30 cellular contexts compared by ENCODE assay signal in the genomic region with DNA sequence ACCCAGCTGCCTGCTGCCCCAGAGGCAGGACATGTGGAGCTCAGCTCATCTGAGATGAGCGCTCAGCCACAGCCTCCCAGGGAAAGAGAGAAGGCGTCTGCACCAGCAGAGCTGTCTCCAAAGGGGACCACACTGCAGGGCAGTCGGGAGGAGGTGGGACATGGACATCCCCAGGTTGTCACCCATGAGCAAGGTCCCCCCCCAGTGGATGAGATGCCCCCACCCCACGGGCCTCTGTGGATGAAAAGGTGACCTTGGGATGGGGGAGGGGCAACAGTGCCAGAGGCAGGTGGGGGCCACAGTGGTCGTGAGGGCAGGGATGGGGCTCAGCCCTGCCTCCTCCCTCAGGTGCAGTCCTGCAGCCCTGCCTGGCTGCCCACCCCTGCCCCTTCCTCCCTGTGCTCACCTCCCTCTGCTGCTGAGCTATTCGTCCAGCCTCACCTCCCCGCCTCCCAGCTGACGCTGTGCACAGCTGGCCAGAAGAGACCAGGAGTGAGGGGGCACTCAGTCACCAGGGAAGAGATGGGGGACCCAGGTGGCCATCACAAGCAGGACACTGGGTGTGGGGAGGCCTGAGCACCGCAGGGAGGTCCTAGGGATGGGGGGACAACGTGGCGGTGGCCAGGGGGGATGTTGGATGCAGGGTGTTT. TPM values are rescaled to one million over a fixed set of nuclear protein-coding genes. Genes with fewer than 3 reads are reported as not detected.
DNase-seq lines count a peak whose midpoint lies in the region; ATAC-seq, FAIRE-seq and TF ChIP-seq lines count a peak whose summit lies in the region.
"Had no signal": no experiment of that assay in that cellular context is flagged by ENCODE, and none has a peak within 500 bp of the region (broad histone marks: within the 10 kb centered on the region; RNA-seq: fewer than 3 reads in every experiment).

No MANE protein-coding gene starts in this region.

- H3K4me1 ChIP-seq in right lobe of liver, result no peaks in the 10 kb centered on the region
- no peaks in the 10 kb centered on the region for H3K4me1 ChIP-seq in HepG2 (ENCODE audit: insufficient read depth, low read length)
- H3K4me1 ChIP-seq in mucosa of descending colon (ENCODE audit: low read depth), result no peaks in the 10 kb centered on the region
- no peaks in the 10 kb centered on the region for H3K4me1 ChIP-seq in aorta (ENCODE audit: control insufficient read depth in 1 of 2, insufficient read depth in 2 of 2, low read length in 2 of 2)
- H3K4me1 ChIP-seq: prostate gland had no signal

- peaks cover 15% of the 10 kb centered on the region for H3K27me3 Mint-ChIP-seq in T-helper 17 cell

- H3K36me3 ChIP-seq in right lobe of liver (peaks cover 0 to 2% (median 0%) of the 10 kb centered on the region in 4 donors), HepG2 (replicated peaks in 1 of 2; ENCODE audit: control insufficient read depth in 1 of 2, insufficient read depth in 2 of 2, low read length in 2 of 2) (no peaks in the 10 kb centered on the region), mucosa of descending colon (ENCODE audit: low read depth) (no peaks in the 10 kb centered on the region), aorta (ENCODE audit: control insufficient read depth in 1 of 2, insufficient read depth in 2 of 2, low read length in 1 of 2) (peaks cover 0 to 4% of the 10 kb centered on the region in 2 donors)
- H3K36me3 ChIP-seq: prostate gland had no signal

- no peaks in the 10 kb centered on the region for H3K79me2 ChIP-seq in HepG2 (ENCODE audit: insufficient read depth, low read length)

- FAIRE-seq in HepG2 (lab: Jason Lieb, UNC), result no peak

- in situ Hi-C loops in HepG2 (cut with HindIII; ENCODE audit: extremely low pct_ligation_motif_present, low pct_unique_long_range_greater_than_20kb), result no loop called here

- no peaks in the 10 kb centered on the region for H3K9me3 ChIP-seq in right lobe of liver
- no peaks in the 10 kb centered on the region for H3K9me3 ChIP-seq in HepG2 (ENCODE audit: low read length)
- no peaks in the 10 kb centered on the region for H3K9me3 ChIP-seq in T-helper 17 cell (ENCODE audit: control insufficient read depth, low read length, poor library complexity, severe bottlenecking)
- H3K9me3 ChIP-seq in mucosa of descending colon, result peaks cover 11% of the 10 kb centered on the region
- H3K9me3 ChIP-seq in aorta (ENCODE audit: control insufficient read depth, low read length), result peaks cover 4% of the 10 kb centered on the region
- H3K9me3 ChIP-seq: prostate gland had no signal

- H3K27me3 ChIP-seq in right lobe of liver (peaks cover 0 to 1% of the 10 kb centered on the region in 2 donors), HepG2 (ENCODE audit: control insufficient read depth in 1 of 2, insufficient read depth in 2 of 2, low read length in 2 of 2) (peaks cover 2 to 22% of the 10 kb centered on the region in 2 experiments), aorta (ENCODE audit: control insufficient read depth in 1 of 2, insufficient read depth in 2 of 2, low read length in 1 of 2) (no peaks in the 10 kb centered on the region)

- no peaks in the 10 kb centered on the region for H4K20me1 ChIP-seq in HepG2 (ENCODE audit: insufficient read depth, low read length)

- H3K4me1 Mint-ChIP-seq in T-helper 17 cell, result peaks cover 2% of the 10 kb centered on the region
- H3K4me1 Mint-ChIP-seq: CD4-positive, CD25-positive, alpha-beta regulatory T cell; GM23338; stimulated activated effector memory CD8-positive, alpha-beta T cell treated with anti-CD3 and anti-CD28 coated beads, Interleukin-12 subunit alpha, Interleukin-12 subunit beta, amount 100 ng/mL, for 72 hours had no signal

- H3K27ac ChIP-seq in right lobe of liver (no peak overlapping the region), HepG2 (ENCODE audit: extremely low read length, insufficient read depth, low read length) (no peak overlapping the region), aorta (ENCODE audit: low read depth in 1 of 2, low read length in 2 of 2) (no peak overlapping the region)
- H3K27ac ChIP-seq: neutrophil, prostate gland, upper lobe of left lung had no signal

- no peak overlapping the region for H3K27ac Mint-ChIP-seq in T-helper 17 cell
- H3K27ac Mint-ChIP-seq: CD4-positive, CD25-positive, alpha-beta regulatory T cell; GM23338; HFFc6; stimulated activated effector memory CD8-positive, alpha-beta T cell treated with anti-CD3 and anti-CD28 coated beads, Interleukin-12 subunit alpha, Interleukin-12 subunit beta, amount 100 ng/mL, for 72 hours had no signal

- ATAC-seq in right lobe of liver (no peak), HepG2 (no peak), T-helper 17 cell (no peak), mucosa of descending colon (no peak), aorta (ENCODE audit: low FRiP score) (no peak)
- no peak for ATAC-seq in stimulated activated naive CD8-positive, alpha-beta T cell treated with anti-CD3 and anti-CD28 coated beads, Interleukin-15, Interleukin-2, amounts not matched to agents 100 U/mL and 50 U/mL, for 24 hours
- ATAC-seq: GM23338; left colon; stimulated activated effector memory CD8-positive, alpha-beta T cell treated with anti-CD3 and anti-CD28 coated beads, Interleukin-12 subunit alpha, Interleukin-12 subunit beta, amount 100 ng/mL, for 72 hours had no signal

- POLR2A ChIA-PET in HepG2 (lab: Yijun Ruan, JAX), result no interaction called here

- WGBS in right lobe of liver (ENCODE audit: insufficient coverage, low coverage, low lambda C conversion rate, missing lambda C conversion rate), result 87% methylated on average over 3 of the region's 11 CpGs
- 60% methylated on average over 3 of the region's 11 CpGs for WGBS in HepG2 (ENCODE audit: low lambda C conversion rate)
- 95 to 97% methylated on average over 11 of the region's 11 CpGs for WGBS in aorta, 2 donors

- BruUV-seq in HepG2 (replicated peaks; lab: Mats Ljungman, UMichigan), result no TSS peak

- no peak overlapping the region for H3K4me3 ChIP-seq in right lobe of liver
- H3K4me3 ChIP-seq in HepG2 (replicated peaks in 1 of 3; ENCODE audit: insufficient read depth in 1 of 3, low read depth in 2 of 3, low read length in 3 of 3), result no peak overlapping the region
- H3K4me3 ChIP-seq in mucosa of descending colon, result no peak overlapping the region
- no peak overlapping the region for H3K4me3 ChIP-seq in aorta (ENCODE audit: low read length in 2 of 2)
- H3K4me3 ChIP-seq: GM23338, prostate gland, upper lobe of left lung had no signal

- no peak overlapping the region for H3K4me2 ChIP-seq in HepG2 (ENCODE audit: low read depth, low read length)
- H3K4me2 ChIP-seq: GM23338 had no signal

- no peak for TF ChIP-seq EP300 in HepG2 (IDR thresholded peaks at IDR 0.05; ENCODE audit: low read depth in 2 of 2, low read length in 2 of 2)
- TF ChIP-seq EP300 in HepG2 (CRISPR knock-in tag; IDR thresholded peaks at IDR 0.05; ENCODE audit: borderline replicate concordance), result no peak

- H2AFZ ChIP-seq in HepG2 (ENCODE audit: low read length), result no peak overlapping the region
- H2AFZ ChIP-seq: GM23338 had no signal

- DNase-seq in right lobe of liver (peak in 2 of 3 donors; percentile 5 to 30), HepG2 (ENCODE audit: low spot score) (no peak), T-helper 17 cell (peak in 2 of 3 donors; percentile 6), mucosa of descending colon (peak in 2 of 3 donors; percentile 5 to 26), aorta (peak; percentile 21 to 42), DMS53 (lab: John Stamatoyannopoulos, UW) (no peak), germinal center (ENCODE audit: low spot score) (no peak)
- no peak for DNase-seq in stimulated activated naive CD8-positive, alpha-beta T cell treated with anti-CD3 and anti-CD28 coated beads, Interleukin-15, Interleukin-2, amounts not matched to agents 100 U/mL and 50 U/mL, for 24 hours
- DNase-seq: activated CD4-positive, alpha-beta T cell treated with anti-CD3 and anti-CD28 coated beads, Interleukin-2, amount 50 U/mL, for 4 hours; activated CD4-positive, CD25-positive, alpha-beta regulatory T cell; activated naive CD4-positive, alpha-beta T cell treated with Interleukin-2 at 50 U/mL for 16 hours; amygdala; Calu3; CD4-positive, CD25-positive, alpha-beta regulatory T cell; HFFc6; hippocampal formation; left colon; mesendoderm; NCI-H1048; NCI-H446 treated with DMSO at 0.1 percent for 48 hours; NCI-H774; substantia nigra; upper lobe of left lung had no signal

- TF ChIP-seq CTCF in right lobe of liver (IDR thresholded peaks at IDR 0.05) (no peak), HepG2 (CRISPR knock-in tag; IDR thresholded peaks at IDR 0.05) (no peak), mucosa of descending colon (IDR thresholded peaks at IDR 0.05) (no peak)

- peaks cover 2% of the 10 kb centered on the region for H3K36me3 Mint-ChIP-seq in T-helper 17 cell (ENCODE audit: low read depth)
- H3K36me3 Mint-ChIP-seq: stimulated activated effector memory CD8-positive, alpha-beta T cell treated with anti-CD3 and anti-CD28 coated beads, Interleukin-12 subunit alpha, Interleukin-12 subunit beta, amount 100 ng/mL, for 72 hours had no signal

- no peak for TF ChIP-seq POLR2A in right lobe of liver (IDR thresholded peaks at IDR 0.05)
- no peak for TF ChIP-seq POLR2A in HepG2 (IDR thresholded peaks at IDR 0.05; ENCODE audit: insufficient read depth in 1 of 2, low read depth in 2 of 2, low read length in 2 of 2)

- no peak overlapping the region for H3K4me3 Mint-ChIP-seq in T-helper 17 cell
- H3K4me3 Mint-ChIP-seq: CD4-positive, CD25-positive, alpha-beta regulatory T cell; GM23338; HFFc6; stimulated activated effector memory CD8-positive, alpha-beta T cell treated with anti-CD3 and anti-CD28 coated beads, Interleukin-12 subunit alpha, Interleukin-12 subunit beta, amount 100 ng/mL, for 72 hours had no signal

- CTCF ChIA-PET in HepG2 (lab: Yijun Ruan, JAX; ENCODE audit: low intra/inter-chr PET ratio, low total read pairs), result no interaction called here

- intact Hi-C loops in right lobe of liver (cut with DNase I), result no loop called here
- intact Hi-C loops in HepG2 (cut with micrococcal nuclease; ENCODE audit: unreplicated experiment), result no loop called here
- intact Hi-C loops in mucosa of descending colon (cut with DNase I, micrococcal nuclease), result no loop called here
- intact Hi-C loops in aorta (cut with DNase I), result no loop called here

- no peak overlapping the region for H3K9ac ChIP-seq in HepG2 (ENCODE audit: insufficient read depth, low read depth, low read length)

- TF ChIP-seq RAD21 in HepG2 (CRISPR knock-in tag; IDR thresholded peaks at IDR 0.05), result no peak

RNA-seq across cellular contexts. Expression of a gene that starts 9.3 kb away (rescaled TPM):
- not detected for total RNA-seq in right lobe of liver
- total RNA-seq in HepG2 (2016; rRNA removed; fragmentation: Illumina TruSeq; extraction: Trizol), result not detected in 2 replicates
- total RNA-seq in HepG2 (2016; cell fraction: cytosol; rRNA removed; fragmentation: Illumina TruSeq; extraction: Trizol; ENCODE audit: low read depth), result not detected in 2 replicates
- not detected in 2 replicates for total RNA-seq in HepG2 (2016; cell fraction: insoluble cytoplasmic fraction; rRNA removed; fragmentation: Illumina TruSeq; extraction: Trizol)
- total RNA-seq in HepG2 (2016; cell fraction: membrane; rRNA removed; fragmentation: Illumina TruSeq; extraction: Trizol), result not detected in 2 replicates
- not detected in 2 replicates for total RNA-seq in HepG2 (2016; cell fraction: nucleus; rRNA removed; fragmentation: Illumina TruSeq; extraction: Trizol)
- not detected in 2 replicates for polyA plus RNA-seq in HepG2 (2011; rRNA removed)
- not detected in 2 replicates for polyA plus RNA-seq in HepG2 (2011; cell fraction: cytosol; rRNA removed)
- polyA plus RNA-seq in HepG2 (2011; cell fraction: nucleus; rRNA removed), result not detected in 2 replicates
- not detected in 2 replicates for polyA plus RNA-seq in HepG2 (2012)
- polyA plus RNA-seq in HepG2 (2016; cell fraction: cytosol; fragmentation: Illumina TruSeq; extraction: Trizol; ENCODE audit: low read depth), result not detected in 2 replicates
- polyA plus RNA-seq in HepG2 (2016; cell fraction: insoluble cytoplasmic fraction; fragmentation: Illumina TruSeq; extraction: Trizol; ENCODE audit: low read depth), result not detected in 2 replicates
- not detected in 2 replicates for polyA plus RNA-seq in HepG2 (2016; cell fraction: membrane; fragmentation: Illumina TruSeq; extraction: Trizol; ENCODE audit: low read depth)
- not detected in 2 replicates for polyA plus RNA-seq in HepG2 (2016; cell fraction: nucleus; fragmentation: Illumina TruSeq; extraction: Trizol; ENCODE audit: insufficient read depth, low read depth)
- polyA minus RNA-seq in HepG2 (2011; rRNA and poly(A)+ RNA removed; ENCODE audit: low replicate concordance), result not detected in 2 replicates
- not detected in 2 replicates for polyA minus RNA-seq in HepG2 (2011; cell fraction: cytosol; rRNA and poly(A)+ RNA removed)
- polyA minus RNA-seq in HepG2 (2011; cell fraction: nucleus; rRNA and poly(A)+ RNA removed), result not detected in 2 replicates
- not detected for total RNA-seq in T-helper 17 cell
- not detected for total RNA-seq in mucosa of descending colon
- not detected for total RNA-seq in aorta
- not detected for polyA plus RNA-seq in aorta
- total RNA-seq: Calu3; CD4-positive, CD25-positive, alpha-beta regulatory T cell; GM23338; HFFc6; HT-29; left colon; prostate gland; RPMI7951; SK-MEL-5; upper lobe of left lung had no signal
- polyA plus RNA-seq: CD4-positive, CD25-positive, alpha-beta regulatory T cell; GM23338 had no signal

RNA-seq across cellular contexts. Expression of a gene that starts 49.9 kb away (rescaled TPM):
- total RNA-seq in right lobe of liver, result 10 to 100 TPM in 3 of 6 experiments, 1 to 10 TPM in 3; 9.1 to 14.5 (median 11.3) TPM
- total RNA-seq in HepG2 (2016; rRNA removed; fragmentation: Illumina TruSeq; extraction: Trizol), result 4.6 and 4.8 TPM in 2 replicates
- total RNA-seq in HepG2 (2016; cell fraction: cytosol; rRNA removed; fragmentation: Illumina TruSeq; extraction: Trizol; ENCODE audit: low read depth), result 2.3 and 4.1 TPM in 2 replicates
- total RNA-seq in HepG2 (2016; cell fraction: insoluble cytoplasmic fraction; rRNA removed; fragmentation: Illumina TruSeq; extraction: Trizol), result 3.7 and 4.7 TPM in 2 replicates
- total RNA-seq in HepG2 (2016; cell fraction: membrane; rRNA removed; fragmentation: Illumina TruSeq; extraction: Trizol), result 2.9 and 3.9 TPM in 2 replicates
- 6.9 and 7.1 TPM in 2 replicates for total RNA-seq in HepG2 (2016; cell fraction: nucleus; rRNA removed; fragmentation: Illumina TruSeq; extraction: Trizol)
- polyA plus RNA-seq in HepG2 (2011; rRNA removed), result 8.4 and 8.6 TPM in 2 replicates
- 3.0 and 4.1 TPM in 2 replicates for polyA plus RNA-seq in HepG2 (2011; cell fraction: cytosol; rRNA removed)
- 80.9 and 90.3 TPM in 2 replicates for polyA plus RNA-seq in HepG2 (2011; cell fraction: nucleus; rRNA removed)
- 7.1 and 7.7 TPM in 2 replicates for polyA plus RNA-seq in HepG2 (2012)
- 0.16 and 0.25 TPM in 2 replicates for polyA plus RNA-seq in HepG2 (2016; cell fraction: cytosol; fragmentation: Illumina TruSeq; extraction: Trizol; ENCODE audit: low read depth)
- 3.8 and 4.8 TPM in 2 replicates for polyA plus RNA-seq in HepG2 (2016; cell fraction: insoluble cytoplasmic fraction; fragmentation: Illumina TruSeq; extraction: Trizol; ENCODE audit: low read depth)
- 0.59 and 0.60 TPM in 2 replicates for polyA plus RNA-seq in HepG2 (2016; cell fraction: membrane; fragmentation: Illumina TruSeq; extraction: Trizol; ENCODE audit: low read depth)
- 29.2 and 29.8 TPM in 2 replicates for polyA plus RNA-seq in HepG2 (2016; cell fraction: nucleus; fragmentation: Illumina TruSeq; extraction: Trizol; ENCODE audit: insufficient read depth, low read depth)
- polyA minus RNA-seq in HepG2 (2011; rRNA and poly(A)+ RNA removed; ENCODE audit: low replicate concordance), result 3.9 and 14.3 TPM in 2 replicates
- 3.6 and 4.4 TPM in 2 replicates for polyA minus RNA-seq in HepG2 (2011; cell fraction: cytosol; rRNA and poly(A)+ RNA removed)
- polyA minus RNA-seq in HepG2 (2011; cell fraction: nucleus; rRNA and poly(A)+ RNA removed), result 18.8 and 20.2 TPM in 2 replicates
- 10 to 100 TPM; 36.0 to 37.1 TPM for total RNA-seq in T-helper 17 cell
- 10 to 100 TPM; 31.7 to 39.9 (median 36.8) TPM for total RNA-seq in mucosa of descending colon
- total RNA-seq in aorta, result 10 to 100 TPM; 19.9 to 33.5 TPM
- 10 to 100 TPM in 1 of 2 donors, 1 to 10 TPM in 1; 2.3 to 12.7 TPM for polyA plus RNA-seq in aorta

Comparison
In these comparisons a context has a peak if more than half of its experiments do, and no peak if none do; other contexts are left out.
1. DNase-seq: peak in right lobe of liver (2 of 3), T-helper 17 cell (2 of 3), mucosa of descending colon (2 of 3) and aorta (2 of 2); none in HepG2 (single experiment), stimulated activated naive CD8-positive, alpha-beta T cell treated with anti-CD3 and anti-CD28 coated beads, Interleukin-15, Interleukin-2, amounts not matched to agents 100 U/mL and 50 U/mL, for 24 hours (single experiment), DMS53 (single experiment) and germinal center (single experiment).